ENCODE assay signal across 1 cellular context in genomic region chr14:74302634-74303569, GRCh38.
A peak's percentile ranks its signal among the peaks of the same experiment; 100 is the strongest.
TF ChIP-seq lines count a peak whose summit lies in the region.

Gene ABCD4 (minus strand): TSS chr14:74302934. CDS start chr14:74302912, 22 bp downstream.

TF ChIP-seq in HepG2, 621 proteins besides CTCF, POLR2A, EP300 and RAD21 (continued from another document and continues in another):
- TF ChIP-seq ZBTB1 (CRISPR knock-in tag; IDR thresholded peaks at IDR 0.05; ENCODE audit: borderline replicate concordance) (peak; percentile 78; the same call in 1 of the 2 replicates), HDAC1 (CRISPR knock-in tag; IDR thresholded peaks at IDR 0.05) (peak; percentile 52), RXRA (CRISPR knock-in tag; IDR thresholded peaks at IDR 0.05) (peak; percentile 55; the same call in 1 of the 2 replicates), SMC3 (IDR thresholded peaks at IDR 0.05; ENCODE audit: low read length) (no peak), HMG20B (CRISPR knock-in tag; conservative IDR thresholded peaks at IDR 0.05) (no peak), BCL6 (CRISPR knock-in tag; IDR thresholded peaks at IDR 0.05) (peak; percentile 47), ZSCAN5A (CRISPR knock-in tag; IDR thresholded peaks at IDR 0.05; ENCODE audit: borderline replicate concordance) (0 out of 2 replicates have a peak, but pooled peaks have one; percentile 31), ZSCAN22 (CRISPR knock-in tag; IDR thresholded peaks at IDR 0.05) (no peak), ZFYVE20 (CRISPR knock-in tag; IDR thresholded peaks at IDR 0.05; ENCODE audit: borderline replicate concordance, low read depth) (no peak), TSC22D2 (CRISPR knock-in tag; IDR thresholded peaks at IDR 0.05; ENCODE audit: borderline replicate concordance) (no peak), GLI4 (CRISPR knock-in tag; IDR thresholded peaks at IDR 0.05; ENCODE audit: borderline replicate concordance) (no peak; the same call in 1 of the 2 replicates), ZNF136 (CRISPR knock-in tag; IDR thresholded peaks at IDR 0.05; ENCODE audit: low read depth) (no peak), BHLHE40 (IDR thresholded peaks at IDR 0.05; ENCODE audit: low read length) (no peak), HCFC1 (IDR thresholded peaks at IDR 0.05; ENCODE audit: low read depth, low read length) (peak; percentile 44; the same call in 1 of the 2 replicates), ZNF530 (CRISPR knock-in tag; IDR thresholded peaks at IDR 0.05; ENCODE audit: low read depth) (no peak), ZNF7 (CRISPR knock-in tag; IDR thresholded peaks at IDR 0.05) (no peak), BRF2 (CRISPR knock-in tag; IDR thresholded peaks at IDR 0.05) (no peak), ZNF230 (CRISPR knock-in tag; IDR thresholded peaks at IDR 0.05) (peak; percentile 86; the same call in 1 of the 2 replicates), JUND (CRISPR knock-in tag; IDR thresholded peaks at IDR 0.05) (no peak), RNF2 (conservative IDR thresholded peaks at IDR 0.05; ENCODE audit: low read depth) (no peak), ATF2 (CRISPR knock-in tag; IDR thresholded peaks at IDR 0.05) (peak; percentile 51), TP53 (CRISPR knock-in tag; conservative IDR thresholded peaks at IDR 0.05) (no peak), ZNF235 (CRISPR knock-in tag; IDR thresholded peaks at IDR 0.05; ENCODE audit: borderline replicate concordance) (no peak), LBX2 (CRISPR knock-in tag; IDR thresholded peaks at IDR 0.05; ENCODE audit: borderline replicate concordance) (peak; percentile 71; the same call in 1 of the 2 replicates), ZFAT (CRISPR knock-in tag; conservative IDR thresholded peaks at IDR 0.05) (no peak), MTF1 (CRISPR knock-in tag; IDR thresholded peaks at IDR 0.05) (no peak), FIP1L1 (IDR thresholded peaks at IDR 0.05; ENCODE audit: borderline replicate concordance, insufficient read depth, low read depth, low read length) (no peak), ZNF572 (CRISPR knock-in tag; IDR thresholded peaks at IDR 0.05) (peak; percentile 43; the same call in 1 of the 2 replicates), ZNF781 (CRISPR knock-in tag; IDR thresholded peaks at IDR 0.05; ENCODE audit: borderline replicate concordance, not compliant biosample characterization) (peak; percentile 57), RBAK (CRISPR knock-in tag; IDR thresholded peaks at IDR 0.05) (no peak; the same call in 1 of the 2 replicates), SRSF1 (optimal IDR thresholded peaks at IDR 0.05; ENCODE audit: low read depth, low read length) (peak; percentile 82), PRMT3 (CRISPR knock-in tag; IDR thresholded peaks at IDR 0.05; ENCODE audit: borderline replicate concordance, low read depth) (no peak), ZNF34 (CRISPR knock-in tag; IDR thresholded peaks at IDR 0.05; ENCODE audit: borderline replicate concordance) (no peak), KLF6 (CRISPR knock-in tag; IDR thresholded peaks at IDR 0.05) (0 out of 2 replicates have a peak, but pooled peaks have one; percentile 46), HNRNPLL (IDR thresholded peaks at IDR 0.05; ENCODE audit: low read depth, low read length, poor library complexity, severe bottlenecking) (peak; percentile 55), SKI (IDR thresholded peaks at IDR 0.05; ENCODE audit: partially characterized antibody) (peak; percentile 45), STAT5B (CRISPR knock-in tag; IDR thresholded peaks at IDR 0.05) (no peak), ZNF326 (CRISPR knock-in tag; IDR thresholded peaks at IDR 0.05; ENCODE audit: borderline replicate concordance) (no peak), PHF20 (CRISPR knock-in tag; IDR thresholded peaks at IDR 0.05) (peak; percentile 86), KDM3A (CRISPR knock-in tag; IDR thresholded peaks at IDR 0.05; ENCODE audit: low read depth) (no peak), ZNF225 (CRISPR knock-in tag; IDR thresholded peaks at IDR 0.05) (no peak), KDM4B (CRISPR knock-in tag; IDR thresholded peaks at IDR 0.05) (no peak), NR2F6 (IDR thresholded peaks at IDR 0.05) (no peak), NR2F6 (CRISPR knock-in tag; IDR thresholded peaks at IDR 0.05) (peak; percentile 43; the same call in 1 of the 2 replicates), HNRNPUL1 (IDR thresholded peaks at IDR 0.05; ENCODE audit: low read depth, low read length) (no peak), ZNF709 (CRISPR knock-in tag; IDR thresholded peaks at IDR 0.05) (peak; percentile 93; the same call in 1 of the 2 replicates), ZNF329 (CRISPR knock-in tag; IDR thresholded peaks at IDR 0.05; ENCODE audit: low read depth) (no peak), ZNF343 (CRISPR knock-in tag; IDR thresholded peaks at IDR 0.05) (no peak), ZNF790 (CRISPR knock-in tag; IDR thresholded peaks at IDR 0.05; ENCODE audit: borderline replicate concordance) (no peak), ZNF646 (CRISPR knock-in tag; IDR thresholded peaks at IDR 0.05) (no peak), HOXA5 (CRISPR knock-in tag; IDR thresholded peaks at IDR 0.05) (peak; percentile 88), ZFP62 (CRISPR knock-in tag; IDR thresholded peaks at IDR 0.05) (no peak), ZNF512B (CRISPR knock-in tag; IDR thresholded peaks at IDR 0.05; ENCODE audit: borderline replicate concordance) (peak; percentile 62; the same call in 1 of the 2 replicates), KMT2A (CRISPR knock-in tag; IDR thresholded peaks at IDR 0.05) (peak; percentile 66; the same call in 1 of the 2 replicates), GMEB1 (CRISPR knock-in tag; IDR thresholded peaks at IDR 0.05; ENCODE audit: borderline replicate concordance) (peak; percentile 57; the same call in 1 of the 2 replicates)
